In the genomic region with DNA sequence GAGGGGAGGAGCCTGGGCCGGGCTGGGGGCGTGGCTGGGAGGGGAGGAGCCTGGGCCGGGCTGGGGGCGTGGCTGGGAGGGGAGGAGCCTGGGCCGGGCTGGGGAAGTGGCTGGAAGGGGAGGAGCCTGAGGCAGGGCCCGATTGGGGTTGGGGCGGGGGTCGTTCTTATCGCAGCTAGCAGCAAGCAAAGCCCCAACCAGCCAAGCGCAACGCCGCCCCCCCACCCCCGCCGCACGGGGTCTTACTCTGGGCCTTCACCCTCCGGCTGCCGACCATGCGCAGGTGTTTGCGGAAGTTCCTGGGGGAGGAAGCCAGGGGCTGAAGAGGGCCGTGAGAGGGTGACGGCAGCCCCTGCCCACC, we compare ENCODE assay signal across 8 cellular contexts. TPM values are rescaled to one million over a fixed set of nuclear protein-coding genes. Genes with fewer than 3 reads are reported as not detected.
DNase-seq lines count a peak whose midpoint lies in the region; ATAC-seq, FAIRE-seq and TF ChIP-seq lines count a peak whose summit lies in the region.

No MANE protein-coding gene starts in this region.

- ATAC-seq in CD4-positive, CD25-positive, alpha-beta regulatory T cell (ENCODE audit: low read depth in 2 of 2) = peak; percentile 2 to 20
- ATAC-seq in GM12878 (peak; percentile 62), left colon (peak; percentile 63), GM21390 (IDR thresholded peaks at IDR 0.05; ENCODE audit: unreplicated experiment) (no peak)

- no peak for TF ChIP-seq EP300 in GM12878 (IDR thresholded peaks at IDR 0.05; ENCODE audit: borderline replicate concordance in 1 of 2, control insufficient read depth in 1 of 2, low read depth in 2 of 2, low read length in 2 of 2)

- no peaks in the 10 kb centered on the region for H3K36me3 Mint-ChIP-seq in CD4-positive, CD25-positive, alpha-beta regulatory T cell
- H3K36me3 Mint-ChIP-seq in IgD-negative memory B cell = no peaks in the 10 kb centered on the region

- intact Hi-C loops in GM12878 (cut with micrococcal nuclease; ENCODE audit: unreplicated experiment) = no loop called here
- intact Hi-C loops in left colon (cut with DNase I, micrococcal nuclease) = no loop called here

- H3K9me3 Mint-ChIP-seq in CD4-positive, CD25-positive, alpha-beta regulatory T cell = no peaks in the 10 kb centered on the region
- no peaks in the 10 kb centered on the region for H3K9me3 Mint-ChIP-seq in IgD-negative memory B cell

- no peak for TF ChIP-seq POLR2A in GM12878 (IDR thresholded peaks at IDR 0.05; ENCODE audit: low read depth, low read length)

- CTCF ChIA-PET in GM12878 (lab: Yijun Ruan, JAX) = interaction anchor here (0.6 kb wide), 2 partner anchors 84 to 217 kb away, joined by 3 read pairs; no protein-coding TSS in a partner anchor

- H3K79me2 ChIP-seq in GM12878 (ENCODE audit: control insufficient read depth, insufficient read depth, low read length) = peaks cover 9% of the 10 kb centered on the region

- in situ Hi-C loops in GM12878 (cut with MboI) = no loop called here

- no peak for FAIRE-seq in GM12878 (lab: Jason Lieb, UNC)

- peak overlapping the region; percentile 55 for H3K27ac ChIP-seq in CD4-positive, CD25-positive, alpha-beta regulatory T cell (ENCODE audit: insufficient read depth, low read length, poor library complexity, severe bottlenecking)
- H3K27ac ChIP-seq in GM12878 (ENCODE audit: control insufficient read depth, insufficient read depth) = peak overlapping the region; percentile 58; the same call in 1 of the 2 replicates

- no peak overlapping the region for H3K4me3 ChIP-seq in CD4-positive, CD25-positive, alpha-beta regulatory T cell (ENCODE audit: low read depth, low read length)
- H3K4me3 ChIP-seq in GM12878 = peak overlapping the region; percentile 78

- H3K27ac Mint-ChIP-seq in CD4-positive, CD25-positive, alpha-beta regulatory T cell = no peak overlapping the region
- H3K27ac Mint-ChIP-seq in IgD-negative memory B cell = peak overlapping the region; percentile 64 to 80 (median 64)

- peaks cover 0 to 51% (median 1%) of the 10 kb centered on the region in 4 donors for H3K4me1 Mint-ChIP-seq in CD4-positive, CD25-positive, alpha-beta regulatory T cell
- peaks cover 3 to 6% (median 3%) of the 10 kb centered on the region in 3 donors for H3K4me1 Mint-ChIP-seq in IgD-negative memory B cell

- POLR2A ChIA-PET in GM12878 (lab: Charles Lee) = interaction anchor here (0.6 to 1.1 kb wide), 2 partner anchors 31 to 215 kb away, joined by 4 to 5 read pairs; partner anchors contain the start of genes EXD3 and NOXA1

- peaks cover 75% of the 10 kb centered on the region for H3K4me1 ChIP-seq in CD4-positive, CD25-positive, alpha-beta regulatory T cell (ENCODE audit: control insufficient read depth, insufficient read depth, low read length, poor library complexity, severe bottlenecking)
- peaks cover 14% of the 10 kb centered on the region for H3K4me1 ChIP-seq in GM12878 (ENCODE audit: control insufficient read depth, insufficient read depth, low read length)

- no peaks in the 10 kb centered on the region for H3K9me3 ChIP-seq in CD4-positive, CD25-positive, alpha-beta regulatory T cell (ENCODE audit: control insufficient read depth in 2 of 2, low read length in 2 of 2)
- H3K9me3 ChIP-seq in GM12878 (replicated peaks; ENCODE audit: control insufficient read depth, insufficient read depth, low read length) = no peaks in the 10 kb centered on the region

- H2AFZ ChIP-seq in GM12878 (ENCODE audit: control insufficient read depth, low read depth, low read length) = peak overlapping the region; percentile 72

- SMC1A ChIA-PET in GM12878 (lab: Charles Lee; ENCODE audit: uncharacterized antibody, unreplicated experiment) = no interaction called here

- H3K4me3 Mint-ChIP-seq in CD4-positive, CD25-positive, alpha-beta regulatory T cell = peak overlapping the region in 3 of 4 donors; percentile 36 to 84 (median 60)
- peak overlapping the region; percentile 75 to 88 (median 81) for H3K4me3 Mint-ChIP-seq in IgD-negative memory B cell

- 2% methylated on average over 14 of the region's 21 CpGs for WGBS in GM12878 (ENCODE audit: insufficient coverage, insufficient replicate concordance, low lambda C conversion rate, missing lambda C conversion rate)

- TF ChIP-seq RAD21 in GM12878 (IDR thresholded peaks at IDR 0.05; ENCODE audit: insufficient read depth, low read depth, low read length) = no peak

- no peaks in the 10 kb centered on the region for H4K20me1 ChIP-seq in GM12878 (ENCODE audit: control insufficient read depth, insufficient read depth)

- TF ChIP-seq CTCF in GM12878 (IDR thresholded peaks at IDR 0.05 in 2 of 3, conservative IDR thresholded peaks at IDR 0.05 in 1 of 3; ENCODE audit: control insufficient read depth in 2 of 3, extremely low read depth in 1 of 3, insufficient read depth in 1 of 3, low read depth in 3 of 3, low read length in 3 of 3) = no peak

- H3K9ac ChIP-seq in GM12878 (ENCODE audit: control insufficient read depth, insufficient read depth, low read length) = peak overlapping the region; percentile 64; the same call in 1 of the 2 replicates

- peak; percentile 41 to 55 (median 44) for DNase-seq in CD4-positive, CD25-positive, alpha-beta regulatory T cell
- DNase-seq in GM12878 (ENCODE audit: low read depth, low spot score) (no peak), left colon (peak; percentile 83 to 85), NCI-H1105 treated with DMSO at 0.1 percent for 48 hours (lab: John Stamatoyannopoulos, UW) (no peak), kidney glomerular epithelial cell (lab: John Stamatoyannopoulos, UW) (no peak)
- DNase-seq in stimulated activated naive CD4-positive, alpha-beta T cell (lab: John Stamatoyannopoulos, UW) = peak in 5 of 6 experiments; percentile 60 to 79 (median 65)

- peak overlapping the region; percentile 97 for H3K4me2 ChIP-seq in GM12878 (ENCODE audit: control insufficient read depth, insufficient read depth)

- H3K36me3 ChIP-seq in CD4-positive, CD25-positive, alpha-beta regulatory T cell (ENCODE audit: control insufficient read depth, insufficient read depth, low read length) = no peaks in the 10 kb centered on the region
- H3K36me3 ChIP-seq in GM12878 (ENCODE audit: control insufficient read depth in 2 of 2, insufficient read depth in 2 of 2, low read length in 1 of 2) = no peaks in the 10 kb centered on the region

- RAD21 ChIA-PET in GM12878 (lab: Charles Lee; ENCODE audit: unreplicated experiment) = no interaction called here

- no TSS peak for BruUV-seq in GM12878 (replicated peaks; lab: Mats Ljungman, UMichigan)

- H3K27me3 ChIP-seq in CD4-positive, CD25-positive, alpha-beta regulatory T cell (ENCODE audit: control insufficient read depth, insufficient read depth, low read length) = no peaks in the 10 kb centered on the region
- no peaks in the 10 kb centered on the region for H3K27me3 ChIP-seq in GM12878 (replicated peaks in 1 of 2; ENCODE audit: control insufficient read depth in 2 of 2, insufficient read depth in 2 of 2, low read length in 1 of 2)

- no peaks in the 10 kb centered on the region for H3K27me3 Mint-ChIP-seq in CD4-positive, CD25-positive, alpha-beta regulatory T cell
- peaks cover 1% of the 10 kb centered on the region for H3K27me3 Mint-ChIP-seq in IgD-negative memory B cell

RNA-seq across cellular contexts. Expression of gene NSMF, which starts 5.0 kb away (rescaled TPM):
- 109 TPM for total RNA-seq in CD4-positive, CD25-positive, alpha-beta regulatory T cell
- polyA plus RNA-seq in CD4-positive, CD25-positive, alpha-beta regulatory T cell = 10 to 100 TPM in 2 of 4 donors, 1 to 10 TPM in 2; 9.3 to 14.5 (median 11.8) TPM
- polyA plus RNA-seq in IgD-negative memory B cell = 3.4 TPM
- 50.1 and 60.0 TPM in 2 replicates for total RNA-seq in GM12878 (2013; cell fraction: nucleolus; rRNA removed)
- 18.8 and 23.1 TPM in 2 replicates for total RNA-seq in GM12878 (2014; rRNA removed)
- 12.1 and 14.1 TPM in 2 replicates for total RNA-seq in GM12878 (2014; rRNA removed; fragmentation: Illumina TruSeq; extraction: Trizol)
- total RNA-seq in GM12878 (2021) = 35.1 and 37.2 TPM in 2 replicates
- 6.2 TPM for polyA plus RNA-seq in GM12878 (2011; ENCODE audit: low read depth)
- polyA plus RNA-seq in GM12878 (2011; rRNA removed) = 17.9 and 26.2 TPM in 2 replicates
- 29.2 and 44.8 TPM in 2 replicates for polyA plus RNA-seq in GM12878 (2011; cell fraction: cytosol; rRNA removed)
- 188 and 208 TPM in 2 replicates for polyA plus RNA-seq in GM12878 (2011; cell fraction: nucleus; rRNA removed)
- 21.6 and 25.4 TPM in 2 replicates for polyA plus RNA-seq in GM12878 (2012)
- 12.8 and 13.3 TPM in 2 replicates for polyA plus RNA-seq in GM12878 (2014; fragmentation: Illumina TruSeq; extraction: Trizol)
- polyA plus RNA-seq in GM12878 (2014; fragmentation: Nextera tagmentation; extraction: Ambion mirVana) = under 1 TPM; 0.13 to 0.51 TPM
- 44.3 and 47.1 TPM in 2 replicates for polyA plus RNA-seq in GM12878 (2014; rRNA removed)
- polyA plus RNA-seq in GM12878 (2016; fragmentation: Nextera tagmentation; extraction: Ambion mirVana) = 1 to 10 TPM; 1.4 to 8.9 TPM
- polyA minus RNA-seq in GM12878 (2011; rRNA and poly(A)+ RNA removed) = 17.3 and 26.8 TPM in 2 replicates
- 10.3 and 12.6 TPM in 2 replicates for polyA minus RNA-seq in GM12878 (2011; cell fraction: cytosol; rRNA and poly(A)+ RNA removed)
- 37.8 and 43.1 TPM in 2 replicates for polyA minus RNA-seq in GM12878 (2011; cell fraction: nucleus; rRNA and poly(A)+ RNA removed)
- 10 to 100 TPM; 39.9 to 52.0 TPM for total RNA-seq in left colon

RNA-seq across cellular contexts. Expression of gene ENTPD8, which starts 13.0 kb away (rescaled TPM):
- not detected for total RNA-seq in CD4-positive, CD25-positive, alpha-beta regulatory T cell
- not detected for polyA plus RNA-seq in CD4-positive, CD25-positive, alpha-beta regulatory T cell
- polyA plus RNA-seq in IgD-negative memory B cell (not detected), GM12878 (2011; rRNA removed) (not detected in 2 replicates), GM12878 (2014; fragmentation: Illumina TruSeq; extraction: Trizol) (not detected in 2 replicates), GM12878 (2014; fragmentation: Nextera tagmentation; extraction: Ambion mirVana) (not detected), GM12878 (2014; rRNA removed) (not detected in 2 replicates), GM12878 (2016; fragmentation: Nextera tagmentation; extraction: Ambion mirVana) (not detected)
- not detected in 2 replicates for total RNA-seq in GM12878 (2013; cell fraction: nucleolus; rRNA removed)
- total RNA-seq in GM12878 (2014; rRNA removed) (not detected in 2 replicates), GM12878 (2014; rRNA removed; fragmentation: Illumina TruSeq; extraction: Trizol) (not detected in 2 replicates), GM12878 (2021) (not detected in 2 replicates), left colon (100 to 1,000 TPM; 108 to 120 TPM)
- not detected for polyA plus RNA-seq in GM12878 (2011; ENCODE audit: low read depth)
- polyA plus RNA-seq in GM12878 (2011; cell fraction: cytosol; rRNA removed) = not detected in 2 replicates
- polyA plus RNA-seq in GM12878 (2011; cell fraction: nucleus; rRNA removed) = not detected in 2 replicates
- polyA plus RNA-seq in GM12878 (2012) = 0.04 TPM in 1 of 2 replicates, not detected in the other
- not detected in 2 replicates for polyA minus RNA-seq in GM12878 (2011; rRNA and poly(A)+ RNA removed)
- not detected in 2 replicates for polyA minus RNA-seq in GM12878 (2011; cell fraction: cytosol; rRNA and poly(A)+ RNA removed)
- not detected in 2 replicates for polyA minus RNA-seq in GM12878 (2011; cell fraction: nucleus; rRNA and poly(A)+ RNA removed)

RNA-seq across cellular contexts. Expression of gene NOXA1, which starts 30.9 kb away (rescaled TPM):
- total RNA-seq in CD4-positive, CD25-positive, alpha-beta regulatory T cell = 3.8 TPM
- 1 to 10 TPM in 2 of 4 donors, under 1 TPM in 2; 0.83 to 3.3 (median 1.4) TPM for polyA plus RNA-seq in CD4-positive, CD25-positive, alpha-beta regulatory T cell
- polyA plus RNA-seq in IgD-negative memory B cell = 1.4 TPM
- 0.38 TPM in 1 of 2 replicates, not detected in the other for total RNA-seq in GM12878 (2013; cell fraction: nucleolus; rRNA removed)
- total RNA-seq in GM12878 (2014; rRNA removed) = 0.16 TPM in 1 of 2 replicates, not detected in the other
- not detected in 2 replicates for total RNA-seq in GM12878 (2014; rRNA removed; fragmentation: Illumina TruSeq; extraction: Trizol)
- total RNA-seq in GM12878 (2021) = not detected in 2 replicates
- not detected for polyA plus RNA-seq in GM12878 (2011; ENCODE audit: low read depth)
- 0.08 TPM in 1 of 2 replicates, not detected in the other for polyA plus RNA-seq in GM12878 (2011; rRNA removed)
- polyA plus RNA-seq in GM12878 (2011; cell fraction: cytosol; rRNA removed) = 0.04 and 0.07 TPM in 2 replicates
- 0.76 and 0.96 TPM in 2 replicates for polyA plus RNA-seq in GM12878 (2011; cell fraction: nucleus; rRNA removed)
- polyA plus RNA-seq in GM12878 (2012) = 0.27 and 0.67 TPM in 2 replicates
- not detected in 2 replicates for polyA plus RNA-seq in GM12878 (2014; fragmentation: Illumina TruSeq; extraction: Trizol)
- not detected for polyA plus RNA-seq in GM12878 (2014; fragmentation: Nextera tagmentation; extraction: Ambion mirVana)
- 0.20 TPM in 1 of 2 replicates, not detected in the other for polyA plus RNA-seq in GM12878 (2014; rRNA removed)
- polyA plus RNA-seq in GM12878 (2016; fragmentation: Nextera tagmentation; extraction: Ambion mirVana) = not detected
- not detected in 2 replicates for polyA minus RNA-seq in GM12878 (2011; rRNA and poly(A)+ RNA removed)
- polyA minus RNA-seq in GM12878 (2011; cell fraction: cytosol; rRNA and poly(A)+ RNA removed) = not detected in 2 replicates
- 0.36 and 0.38 TPM in 2 replicates for polyA minus RNA-seq in GM12878 (2011; cell fraction: nucleus; rRNA and poly(A)+ RNA removed)
- 10 to 100 TPM; 33.3 to 42.6 TPM for total RNA-seq in left colon

RNA-seq across cellular contexts. Expression of gene EXD3, which starts 31.2 kb away (rescaled TPM):
- total RNA-seq in CD4-positive, CD25-positive, alpha-beta regulatory T cell = 27.3 TPM
- 1 to 10 TPM; 4.7 to 7.2 (median 5.7) TPM for polyA plus RNA-seq in CD4-positive, CD25-positive, alpha-beta regulatory T cell
- polyA plus RNA-seq in IgD-negative memory B cell = 5.6 TPM
- total RNA-seq in GM12878 (2013; cell fraction: nucleolus; rRNA removed) = 40.8 and 46.3 TPM in 2 replicates
- total RNA-seq in GM12878 (2014; rRNA removed) = 3.9 and 4.7 TPM in 2 replicates
- 2.2 and 2.4 TPM in 2 replicates for total RNA-seq in GM12878 (2014; rRNA removed; fragmentation: Illumina TruSeq; extraction: Trizol)
- total RNA-seq in GM12878 (2021) = 6.3 and 7.1 TPM in 2 replicates
- polyA plus RNA-seq in GM12878 (2011; ENCODE audit: low read depth) = 2.1 TPM
- 2.9 and 5.2 TPM in 2 replicates for polyA plus RNA-seq in GM12878 (2011; rRNA removed)
- 6.5 and 10.0 TPM in 2 replicates for polyA plus RNA-seq in GM12878 (2011; cell fraction: cytosol; rRNA removed)
- 36.0 and 46.0 TPM in 2 replicates for polyA plus RNA-seq in GM12878 (2011; cell fraction: nucleus; rRNA removed)
- polyA plus RNA-seq in GM12878 (2012) = 7.4 and 9.7 TPM in 2 replicates
- polyA plus RNA-seq in GM12878 (2014; fragmentation: Illumina TruSeq; extraction: Trizol) = 0.44 and 1.9 TPM in 2 replicates
- under 1 TPM; 0.21 to 0.51 TPM for polyA plus RNA-seq in GM12878 (2014; fragmentation: Nextera tagmentation; extraction: Ambion mirVana)
- polyA plus RNA-seq in GM12878 (2014; rRNA removed) = 5.2 and 7.6 TPM in 2 replicates
- 1 to 10 TPM; 3.4 to 3.9 TPM for polyA plus RNA-seq in GM12878 (2016; fragmentation: Nextera tagmentation; extraction: Ambion mirVana)
- polyA minus RNA-seq in GM12878 (2011; rRNA and poly(A)+ RNA removed) = 1.5 and 4.2 TPM in 2 replicates
- polyA minus RNA-seq in GM12878 (2011; cell fraction: cytosol; rRNA and poly(A)+ RNA removed) = 2.3 and 2.5 TPM in 2 replicates
- polyA minus RNA-seq in GM12878 (2011; cell fraction: nucleus; rRNA and poly(A)+ RNA removed) = 3.1 and 5.1 TPM in 2 replicates
- 10 to 100 TPM; 44.1 to 57.3 TPM for total RNA-seq in left colon

Comparison
In these comparisons a context has a peak if more than half of its experiments do, and no peak if none do; other contexts are left out.
1. DNase-seq: peak in CD4-positive, CD25-positive, alpha-beta regulatory T cell (3 of 3), left colon (2 of 2) and stimulated activated naive CD4-positive, alpha-beta T cell (5 of 6); none in GM12878 (single experiment), NCI-H1105 treated with DMSO at 0.1 percent for 48 hours (single experiment) and kidney glomerular epithelial cell (single experiment).
2. H3K27ac Mint-ChIP-seq: peak in IgD-negative memory B cell (3 of 3); none in CD4-positive, CD25-positive, alpha-beta regulatory T cell (0 of 3).
3. RNA of gene ENTPD8, which starts 13.0 kb away (total RNA-seq): 108 to 120 TPM in left colon; not detected in CD4-positive, CD25-positive, alpha-beta regulatory T cell (single experiment) and not detected in GM12878; every median in the first group is over 100 times any median in the second.